Comparison of ENCODE assay signal across 24 cellular contexts in the genomic region with DNA sequence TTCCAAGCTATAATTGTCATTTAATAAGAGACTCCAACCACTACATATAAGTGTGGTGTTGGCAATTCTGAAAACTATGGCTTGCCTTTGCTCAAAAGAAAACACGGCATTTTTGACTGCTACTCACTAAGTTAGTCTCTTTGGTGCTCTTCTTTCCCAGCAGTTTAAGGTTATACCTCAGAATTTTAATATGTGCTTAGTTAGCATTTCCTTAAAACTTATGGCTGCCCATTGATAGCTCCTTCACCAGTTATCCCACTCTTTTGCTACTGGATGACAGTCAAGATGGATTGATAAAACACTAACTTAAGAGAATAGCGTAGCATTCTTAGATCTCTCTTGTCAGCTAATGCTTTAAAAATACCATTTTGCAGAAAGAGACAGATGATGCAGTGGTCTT.
"Had no signal": no experiment of that assay in that cellular context is flagged by ENCODE, and none has a peak within 500 bp of the region (broad histone marks: within the 10 kb centered on the region; RNA-seq: fewer than 3 reads in every experiment).

No MANE protein-coding gene starts in this region.

- H3K4me3 ChIP-seq: SJSA1, SK-N-MC had no signal

- H3K4me2 ChIP-seq: KMS-11 had no signal

- DNase-seq: Kasumi-1, MV-4-11, NCI-H1048, NCI-H1105, NCI-H1417, NCI-H1436 treated with DMSO at 0.1 percent for 48 hours, NCI-H1694, NCI-H187 treated with DMSO at 0.1 percent for 48 hours, NCI-H2029 treated with DMSO at 0.1 percent for 48 hours, NCI-H2171 treated with DMSO at 0.1 percent for 48 hours, NCI-H345, NCI-H446 treated with DMSO at 0.1 percent for 48 hours, NCI-H510A treated with DMSO at 0.1 percent for 48 hours, NCI-H526, NCI-H748 treated with DMSO at 0.1 percent for 48 hours, Right ventricle myocardium superior, RPMI8226, SIG-M5 had no signal

- H3K9me3 ChIP-seq: SJSA1 had no signal

- H3K27me3 ChIP-seq: SJSA1 had no signal

- FAIRE-seq: HTR-8/SVneo, RCC 7860 had no signal

- H3K4me1 ChIP-seq: SJSA1 had no signal

- H3K27ac ChIP-seq: HL-60, KMS-11, SJSA1, SK-N-MC had no signal

- H3K9ac ChIP-seq: KMS-11 had no signal
